Comparison of ENCODE assay signal across 19 cellular contexts in genomic region chr2:239482801-239483712, GRCh38.
"Had no signal": no experiment of that assay in that cellular context is flagged by ENCODE, and none has a peak within 500 bp of the region (broad histone marks: within the 10 kb centered on the region; RNA-seq: fewer than 3 reads in every experiment).

No MANE protein-coding gene starts in this region.

- H3K36me3 ChIP-seq: ascending aorta, heart right ventricle, neutrophil, tibial artery had no signal

- DNase-seq: activated CD8-positive, alpha-beta memory T cell treated with anti-CD3 and anti-CD28 coated beads for 24 hours; activated CD8-positive, alpha-beta memory T cell treated with anti-CD3 and anti-CD28 coated beads, Interleukin-2, amount 50 U/mL, for 48 hours; activated effector memory CD4-positive, alpha-beta T cell treated with Interleukin-2 at 50 U/mL for 16 hours; activated naive CD4-positive, alpha-beta T cell treated with anti-CD3 and anti-CD28 coated beads, Interleukin-2, amount 10 ng/mL, durations not matched to agents 7 days and 5 days; activated T-cell treated with anti-CD3 and anti-CD28 coated beads, Interleukin-2, amount 50 U/mL, for 48 hours; effector CD8-positive, alpha-beta T cell; heart right ventricle; immature natural killer cell; mesenchymal stem cell; naive thymus-derived CD8-positive, alpha-beta T cell; stimulated activated CD4-positive, alpha-beta T cell treated with anti-CD3 and anti-CD28 coated beads, Interleukin-1b, Interleukin-23, amount 100 ng/mL, for 48 hours; stimulated activated naive CD8-positive, alpha-beta T cell treated with anti-CD3 and anti-CD28 coated beads, Interleukin-15, Interleukin-2, amounts not matched to agents 100 U/mL and 50 U/mL, for 24 hours; substantia nigra; T1000; tibial artery had no signal

- H3K9me3 Mint-ChIP-seq: activated naive CD4-positive, alpha-beta T cell treated with anti-CD3 and anti-CD28 coated beads, Interleukin-2, amount 10 ng/mL, durations not matched to agents 7 days and 5 days; immature natural killer cell; naive thymus-derived CD8-positive, alpha-beta T cell had no signal

- H3K27ac Mint-ChIP-seq: activated naive CD4-positive, alpha-beta T cell treated with anti-CD3 and anti-CD28 coated beads, Interleukin-2, amount 10 ng/mL, durations not matched to agents 7 days and 5 days; immature natural killer cell had no signal

- ATAC-seq: activated CD4-positive, CD25-positive, alpha-beta regulatory T cell treated with anti-CD3 and anti-CD28 coated beads, Interleukin-2, amount 50 U/mL, for 24 hours; esophagus mucosa; heart right ventricle; naive thymus-derived CD8-positive, alpha-beta T cell; stimulated activated naive CD8-positive, alpha-beta T cell treated with anti-CD3 and anti-CD28 coated beads, Interleukin-15, Interleukin-2, amounts not matched to agents 100 U/mL and 50 U/mL, for 24 hours had no signal

- H3K27me3 ChIP-seq: ascending aorta, neutrophil had no signal

- H3K4me3 ChIP-seq: ascending aorta, heart right ventricle, tibial artery had no signal

- H3K4me1 ChIP-seq: ascending aorta, heart right ventricle, tibial artery had no signal

- H3K27ac ChIP-seq: ascending aorta, heart right ventricle, neutrophil, tibial artery had no signal

- H3K4me1 Mint-ChIP-seq: activated naive CD4-positive, alpha-beta T cell treated with anti-CD3 and anti-CD28 coated beads, Interleukin-2, amount 10 ng/mL, durations not matched to agents 7 days and 5 days; immature natural killer cell; naive thymus-derived CD8-positive, alpha-beta T cell had no signal

- H3K36me3 Mint-ChIP-seq: activated naive CD4-positive, alpha-beta T cell treated with anti-CD3 and anti-CD28 coated beads, Interleukin-2, amount 10 ng/mL, durations not matched to agents 7 days and 5 days; naive thymus-derived CD8-positive, alpha-beta T cell had no signal

- H3K4me3 Mint-ChIP-seq: activated naive CD4-positive, alpha-beta T cell treated with anti-CD3 and anti-CD28 coated beads, Interleukin-2, amount 10 ng/mL, durations not matched to agents 7 days and 5 days; immature natural killer cell; naive thymus-derived CD8-positive, alpha-beta T cell had no signal
